12 cellular contexts compared by ENCODE assay signal in the genomic region with DNA sequence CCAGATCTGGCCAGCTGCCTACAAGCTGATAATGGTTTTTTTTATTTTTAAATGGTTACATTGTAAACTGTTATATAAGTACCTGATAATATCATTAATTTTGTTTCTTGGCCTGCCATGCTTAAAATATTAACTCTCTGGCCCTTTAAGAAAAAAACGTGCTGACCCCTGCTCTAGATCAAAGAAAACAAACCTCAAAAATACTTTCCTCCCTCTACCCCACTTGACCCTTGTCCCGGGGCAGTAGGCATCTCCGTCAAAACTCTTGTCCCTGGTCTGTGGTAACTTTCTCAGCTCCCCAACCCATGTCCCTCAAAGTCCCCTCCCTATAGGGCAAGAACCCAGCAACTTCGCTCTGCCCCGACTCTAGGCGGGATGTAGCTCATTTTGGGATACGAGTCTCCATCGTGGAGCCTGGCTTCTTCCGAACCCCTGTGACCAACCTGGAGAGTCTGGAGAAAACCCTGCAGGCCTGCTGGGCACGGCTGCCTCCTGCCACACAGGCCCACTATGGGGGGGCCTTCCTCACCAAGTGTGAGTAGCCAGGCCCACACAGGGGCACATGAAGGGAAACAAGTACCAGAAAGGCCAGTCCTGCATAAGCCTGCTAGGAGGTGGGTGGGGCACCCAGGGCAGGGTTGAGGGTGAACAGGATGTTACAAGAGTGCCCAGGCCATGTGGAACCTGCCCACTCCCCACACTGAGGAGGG. TPM values are rescaled to one million over a fixed set of nuclear protein-coding genes. Genes with fewer than 3 reads are reported as not detected.
DNase-seq lines count a peak whose midpoint lies in the region; ATAC-seq and TF ChIP-seq lines count a peak whose summit lies in the region.
"Had no signal": no experiment of that assay in that cellular context is flagged by ENCODE, and none has a peak within 500 bp of the region (broad histone marks: within the 10 kb centered on the region; RNA-seq: fewer than 3 reads in every experiment).

No MANE protein-coding gene starts in this region.

- TF ChIP-seq EP300 in tibial nerve (IDR thresholded peaks at IDR 0.05) = peak in 1 of 2 donors; percentile 11

- in situ Hi-C loops in mammary epithelial cell (cut with MboI; ENCODE audit: low sequenced_read_pairs in 2 of 2) = no loop called here

- H3K4me1 Mint-ChIP-seq in neural crest cell = peaks cover 36% of the 10 kb centered on the region

- no peak overlapping the region for H2AFZ ChIP-seq in mammary epithelial cell (ENCODE audit: low read depth, low read length)

- no peak for TF ChIP-seq CTCF in breast epithelium (IDR thresholded peaks at IDR 0.05)
- no peak for TF ChIP-seq CTCF in mammary epithelial cell (conservative IDR thresholded peaks at IDR 0.05 in 1 of 2, IDR thresholded peaks at IDR 0.05 in 1 of 2; ENCODE audit: extremely low read depth in 1 of 2, insufficient read depth in 1 of 2, low read depth in 1 of 2, low read length in 2 of 2)
- no peak for TF ChIP-seq CTCF in dorsolateral prefrontal cortex (IDR thresholded peaks at IDR 0.05 in 54 of 56, conservative IDR thresholded peaks at IDR 0.05 in 2 of 56; ENCODE audit: low read depth in 1 of 56, partially characterized antibody in 56 of 56)
- no peak for TF ChIP-seq CTCF in neural crest cell (conservative IDR thresholded peaks at IDR 0.05)
- no peak for TF ChIP-seq CTCF in tibial nerve (IDR thresholded peaks at IDR 0.05)

- H3K4me3 ChIP-seq in breast epithelium (no peak overlapping the region), mammary epithelial cell (replicated peaks in 1 of 3; ENCODE audit: insufficient read depth in 1 of 3, low read depth in 2 of 3, low read length in 3 of 3) (no peak overlapping the region), dorsolateral prefrontal cortex (no peak overlapping the region), tibial nerve (no peak overlapping the region)
- H3K4me3 ChIP-seq: MG63 had no signal

- peaks cover 8% of the 10 kb centered on the region for H3K36me3 Mint-ChIP-seq in neural crest cell (ENCODE audit: low read depth)

- H3K27ac Mint-ChIP-seq in neural crest cell (ENCODE audit: unreplicated experiment) = no peak overlapping the region
- H3K27ac Mint-ChIP-seq: activated CD4-positive, alpha-beta memory T cell treated with anti-CD3 and anti-CD28 coated beads for 36 hours had no signal

- H3K9ac ChIP-seq in mammary epithelial cell (ENCODE audit: insufficient read depth, low read length) = no peak overlapping the region

- no TSS peak for BruUV-seq in mammary epithelial cell (replicated peaks; lab: Mats Ljungman, UMichigan)

- H3K27ac ChIP-seq in breast epithelium (peak overlapping the region; percentile 30 to 61), mammary epithelial cell (ENCODE audit: insufficient read depth, low read depth, low read length) (no peak overlapping the region), dorsolateral prefrontal cortex (peak overlapping the region in 50 of 59 donors; percentile 4 to 100 (median 56)), tibial nerve (peak overlapping the region in 3 of 4 donors; percentile 26 to 100 (median 46))

- CTCF ChIA-PET in mammary epithelial cell (lab: Charles Lee; ENCODE audit: low non-redundant PET) = no interaction called here

- H3K9me3 Mint-ChIP-seq in neural crest cell = no peaks in the 10 kb centered on the region
- H3K9me3 Mint-ChIP-seq: activated CD4-positive, alpha-beta memory T cell treated with anti-CD3 and anti-CD28 coated beads for 36 hours had no signal

- H3K4me2 ChIP-seq in mammary epithelial cell (ENCODE audit: insufficient read depth, low read depth, low read length) = no peak overlapping the region

- peak overlapping the region; percentile 80 for H3K4me3 Mint-ChIP-seq in neural crest cell
- H3K4me3 Mint-ChIP-seq: activated CD4-positive, alpha-beta memory T cell treated with anti-CD3 and anti-CD28 coated beads for 36 hours had no signal

- H3K4me1 ChIP-seq in breast epithelium (peaks cover 13 to 23% of the 10 kb centered on the region in 2 donors), mammary epithelial cell (ENCODE audit: insufficient read depth, low read length) (peaks cover 43% of the 10 kb centered on the region), tibial nerve (peaks cover 0 to 85% (median 63%) of the 10 kb centered on the region in 4 donors)

- H3K79me2 ChIP-seq in mammary epithelial cell (ENCODE audit: insufficient read depth, low read length) = peaks cover 35% of the 10 kb centered on the region

- WGBS in mammary epithelial cell (ENCODE audit: low coverage, missing lambda C conversion rate) = 62% methylated on average over 6 of the region's 10 CpGs
- 32 to 34% methylated on average over 10 of the region's 10 CpGs for WGBS in tibial nerve, 2 donors

- no peaks in the 10 kb centered on the region for H4K20me1 ChIP-seq in mammary epithelial cell (ENCODE audit: insufficient read depth, low read length)

- H3K9me3 ChIP-seq in breast epithelium (no peaks in the 10 kb centered on the region), mammary epithelial cell (replicated peaks; ENCODE audit: insufficient read depth, low read length) (no peaks in the 10 kb centered on the region), tibial nerve (no peaks in the 10 kb centered on the region)
- H3K9me3 ChIP-seq: MG63 had no signal

- H3K27me3 ChIP-seq in breast epithelium (no peaks in the 10 kb centered on the region), mammary epithelial cell (ENCODE audit: insufficient read depth, low read length) (no peaks in the 10 kb centered on the region), dorsolateral prefrontal cortex (no peaks in the 10 kb centered on the region), tibial nerve (no peaks in the 10 kb centered on the region)
- H3K27me3 ChIP-seq: MG63 had no signal

- H3K27me3 Mint-ChIP-seq in neural crest cell (ENCODE audit: low read depth) = no peaks in the 10 kb centered on the region
- H3K27me3 Mint-ChIP-seq: activated CD4-positive, alpha-beta memory T cell treated with anti-CD3 and anti-CD28 coated beads for 36 hours had no signal

- ATAC-seq in GM21381 (IDR thresholded peaks at IDR 0.05; ENCODE audit: unreplicated experiment) = no peak
- ATAC-seq: esophagus mucosa had no signal

- TF ChIP-seq POLR2A in breast epithelium (IDR thresholded peaks at IDR 0.05) (no peak), tibial nerve (IDR thresholded peaks at IDR 0.05) (no peak)

- intact Hi-C loops in breast epithelium (cut with DNase I; ENCODE audit: low total_unique reads) (no loop called here), mammary epithelial cell (cut with micrococcal nuclease) (loop anchor here (1.0 kb wide), 1 partner anchor 14 kb away; no protein-coding TSS in a partner anchor), dorsolateral prefrontal cortex (cut with DNase I) (no loop called here)

- H3K36me3 ChIP-seq in breast epithelium (no peaks in the 10 kb centered on the region), mammary epithelial cell (ENCODE audit: insufficient read depth, low read length) (peaks cover 13% of the 10 kb centered on the region), tibial nerve (peaks cover 0 to 49% (median 6%) of the 10 kb centered on the region in 3 donors)

- DNase-seq in breast epithelium (ENCODE audit: low spot score in 2 of 2) (peak in 1 of 2 donors; percentile 43), mammary epithelial cell (no peak), dorsolateral prefrontal cortex (peak in 1 of 10 donors; percentile 28), neural crest cell (ENCODE audit: low read depth, low spot score) (no peak), tibial nerve (ENCODE audit: low spot score in 2 of 2) (no peak), C1 segment of cervical spinal cord (lab: John Stamatoyannopoulos, UW) (no peak), kidney glomerular epithelial cell (lab: John Stamatoyannopoulos, UW) (no peak)
- DNase-seq: activated gamma-delta T cell, MG63 had no signal

- dilution Hi-C loops in mammary epithelial cell (cut with HindIII; ENCODE audit: low sequenced_read_pairs) = loop anchor here (5.0 to 10.0 kb wide), 2 partner anchors 46 to 231 kb away; no protein-coding TSS in a partner anchor

RNA-seq across cellular contexts. Expression of a gene that starts 3.5 kb away (rescaled TPM):
- total RNA-seq in breast epithelium (10 to 100 TPM; 18.9 to 90.9 (median 21.6) TPM), mammary epithelial cell (1 to 10 TPM; 2.5 to 4.4 TPM), dorsolateral prefrontal cortex (10 to 100 TPM in 45 of 120 experiments, 1 to 10 TPM in 75; 3.2 to 19.4 (median 9.0) TPM), neural crest cell (10.4 and 14.2 TPM in 2 replicates), tibial nerve (10 to 100 TPM; 28.0 to 54.6 (median 38.4) TPM)
- 2.1 TPM for polyA plus RNA-seq in mammary epithelial cell
- polyA minus RNA-seq in mammary epithelial cell = 3.1 TPM

RNA-seq across cellular contexts. Expression of a gene that starts 5.1 kb away (rescaled TPM):
- 100 to 1,000 TPM; 540 to 910 (median 777) TPM for total RNA-seq in breast epithelium
- 100 to 1,000 TPM; 552 to 814 TPM for total RNA-seq in mammary epithelial cell
- 822 TPM for polyA plus RNA-seq in mammary epithelial cell
- 467 TPM for polyA minus RNA-seq in mammary epithelial cell
- total RNA-seq in dorsolateral prefrontal cortex = 100 to 1,000 TPM; 216 to 509 (median 301) TPM
- total RNA-seq in neural crest cell = 535 and 560 TPM in 2 replicates
- total RNA-seq in tibial nerve = 100 to 1,000 TPM; 478 to 624 (median 544) TPM

RNA-seq across cellular contexts. Expression of a gene that starts 7.8 kb away (rescaled TPM):
- total RNA-seq in breast epithelium (100 to 1,000 TPM; 141 to 238 (median 162) TPM), mammary epithelial cell (10 to 100 TPM; 29.7 to 71.0 TPM), dorsolateral prefrontal cortex (100 to 1,000 TPM in 89 of 120 experiments, 10 to 100 TPM in 31; 73.5 to 149 (median 111) TPM), neural crest cell (105 and 111 TPM in 2 replicates), tibial nerve (100 to 1,000 TPM; 212 to 322 (median 264) TPM)
- 123 TPM for polyA plus RNA-seq in mammary epithelial cell
- 42.0 TPM for polyA minus RNA-seq in mammary epithelial cell

RNA-seq across cellular contexts. Expression of a gene that starts 16.0 kb away (rescaled TPM):
- total RNA-seq in breast epithelium = 100 to 1,000 TPM in 1 of 3 donors, 10 to 100 TPM in 2; 20.5 to 190 (median 33.1) TPM
- total RNA-seq in mammary epithelial cell = 1 to 10 TPM in 1 of 2 donors, under 1 TPM in 1; 0.33 to 2.1 TPM
- polyA plus RNA-seq in mammary epithelial cell = 0.28 TPM
- polyA minus RNA-seq in mammary epithelial cell = not detected
- total RNA-seq in dorsolateral prefrontal cortex = 100 to 1,000 TPM in 38 of 120 experiments, 10 to 100 TPM in 82; 47.1 to 183 (median 85.5) TPM
- total RNA-seq in neural crest cell = 57.9 and 63.7 TPM in 2 replicates
- 100 to 1,000 TPM; 118 to 192 (median 146) TPM for total RNA-seq in tibial nerve

RNA-seq across cellular contexts. Expression of a gene that starts 19.3 kb away (rescaled TPM):
- 1 to 10 TPM in 1 of 3 donors, under 1 TPM in 2; 0.64 to 1.6 (median 0.88) TPM for total RNA-seq in breast epithelium
- total RNA-seq in mammary epithelial cell = 10 to 100 TPM in 1 of 2 donors, 1 to 10 TPM in 1; 2.2 to 11.1 TPM
- polyA plus RNA-seq in mammary epithelial cell = 8.1 TPM
- polyA minus RNA-seq in mammary epithelial cell = 7.4 TPM
- 10 to 100 TPM; 11.9 to 63.8 (median 21.4) TPM for total RNA-seq in dorsolateral prefrontal cortex
- total RNA-seq in neural crest cell = 66.6 and 67.0 TPM in 2 replicates
- total RNA-seq in tibial nerve = 1 to 10 TPM; 1.8 to 5.7 (median 4.0) TPM
